Comparison of ENCODE assay signal across 8 cellular contexts in genomic region chr19:3184847-3185481, GRCh38. TPM values are rescaled to one million over a fixed set of nuclear protein-coding genes. Genes with fewer than 3 reads are reported as not detected.
DNase-seq lines count a peak whose midpoint lies in the region; ATAC-seq, FAIRE-seq and TF ChIP-seq lines count a peak whose summit lies in the region.

No MANE protein-coding gene starts in this region.

- no peaks in the 10 kb centered on the region for H3K27me3 Mint-ChIP-seq in T-helper 17 cell

- peak overlapping the region; percentile 88 for H3K27ac Mint-ChIP-seq in T-helper 17 cell

- TF ChIP-seq POLR2A in breast epithelium (IDR thresholded peaks at IDR 0.05): no peak

- FAIRE-seq in kidney (lab: Jason Lieb, UNC): no peak

- H3K27ac ChIP-seq in breast epithelium: peak overlapping the region in 1 of 2 donors; percentile 75
- peak overlapping the region; percentile 80 to 97 for H3K27ac ChIP-seq in kidney (ENCODE audit: low read depth in 2 of 2, low read length in 2 of 2)

- peak; percentile 30 for DNase-seq in COLO829 (ENCODE audit: low spot score)
- DNase-seq in Kasumi-1 (lab: John Stamatoyannopoulos, UW): peak; percentile 89 to 93
- DNase-seq in T-helper 17 cell: peak; percentile 52 to 54 (median 52)
- peak in 1 of 2 donors; percentile 69 for DNase-seq in breast epithelium (ENCODE audit: low spot score in 2 of 2)
- no peak for DNase-seq in kidney
- DNase-seq in stimulated activated CD4-positive, alpha-beta T cell treated with anti-CD3 and anti-CD28 coated beads, TNF-alpha, amount 100 ng/mL, for 1 hour (ENCODE audit: low read depth in 3 of 3, low spot score in 1 of 3): peak in 2 of 3 donors; percentile 34 to 49
- no peak for DNase-seq in GF-D8 (lab: John Stamatoyannopoulos, UW)

- no peak overlapping the region for H3K9ac ChIP-seq in kidney (ENCODE audit: low read length in 2 of 2)

- peak overlapping the region; percentile 94 for H3K4me3 Mint-ChIP-seq in T-helper 17 cell

- H3K36me3 ChIP-seq in breast epithelium (no peaks in the 10 kb centered on the region), kidney (ENCODE audit: control insufficient read depth in 1 of 2, insufficient read depth in 2 of 2, low read length in 2 of 2) (no peaks in the 10 kb centered on the region)

- peaks cover 44% of the 10 kb centered on the region for H3K4me1 Mint-ChIP-seq in T-helper 17 cell

- H3K4me3 ChIP-seq in breast epithelium: peak overlapping the region; percentile 74 to 95 (median 91)
- H3K4me3 ChIP-seq in kidney (ENCODE audit: low read length in 2 of 2): peak overlapping the region; percentile 76 to 89

- H3K36me3 Mint-ChIP-seq in T-helper 17 cell (ENCODE audit: low read depth): peaks cover 6% of the 10 kb centered on the region

- H3K9me3 ChIP-seq in T-helper 17 cell (ENCODE audit: control insufficient read depth, low read length, poor library complexity, severe bottlenecking): no peaks in the 10 kb centered on the region
- H3K9me3 ChIP-seq in breast epithelium: no peaks in the 10 kb centered on the region
- no peaks in the 10 kb centered on the region for H3K9me3 ChIP-seq in kidney (ENCODE audit: control insufficient read depth in 1 of 2, low read length in 2 of 2)

- peak; percentile 21 for ATAC-seq in GM21717 (IDR thresholded peaks at IDR 0.05; ENCODE audit: unreplicated experiment)
- peak; percentile 56 for ATAC-seq in T-helper 17 cell

- peaks cover 6 to 20% of the 10 kb centered on the region in 2 donors for H3K4me1 ChIP-seq in breast epithelium
- peaks cover 0 to 13% of the 10 kb centered on the region in 2 donors for H3K4me1 ChIP-seq in kidney (ENCODE audit: control insufficient read depth in 1 of 2, insufficient read depth in 1 of 2, low read depth in 1 of 2, low read length in 2 of 2)

- H3K27me3 ChIP-seq in breast epithelium: no peaks in the 10 kb centered on the region

- intact Hi-C loops in breast epithelium (cut with DNase I; ENCODE audit: low total_unique reads): no loop called here
- intact Hi-C loops in kidney (cut with DNase I): no loop called here

- TF ChIP-seq CTCF in breast epithelium (IDR thresholded peaks at IDR 0.05) (no peak), kidney (IDR thresholded peaks at IDR 0.05; ENCODE audit: borderline replicate concordance, extremely low read depth, insufficient read depth) (no peak)

RNA-seq across cellular contexts. Expression of gene NCLN, which starts 0.8 kb away (rescaled TPM):
- total RNA-seq in T-helper 17 cell (10 to 100 TPM; 47.8 to 50.6 TPM), breast epithelium (10 to 100 TPM; 21.1 to 34.7 (median 25.3) TPM), kidney (43.3 TPM)
- polyA plus RNA-seq in kidney (ENCODE audit: insufficient read depth, low read depth, low replicate concordance): 63.2 TPM

RNA-seq across cellular contexts. Expression of gene S1PR4, which starts 6.4 kb away (rescaled TPM):
- total RNA-seq in T-helper 17 cell (10 to 100 TPM; 83.1 to 97.0 TPM), breast epithelium (1 to 10 TPM in 2 of 3 donors, not detected in 1; 1.3 to 1.9 TPM), kidney (5.1 TPM)
- polyA plus RNA-seq in kidney (ENCODE audit: insufficient read depth, low read depth, low replicate concordance): 0.67 TPM

RNA-seq across cellular contexts. Expression of gene CELF5, which starts 39.5 kb away (rescaled TPM):
- total RNA-seq in T-helper 17 cell (under 1 TPM; 0.42 to 0.57 TPM), breast epithelium (under 1 TPM in 2 of 3 donors, not detected in 1; 0.33 to 0.59 TPM), kidney (0.38 TPM)
- 0.15 TPM for polyA plus RNA-seq in kidney (ENCODE audit: insufficient read depth, low read depth, low replicate concordance)

RNA-seq across cellular contexts. Expression of gene GNA15, which starts 49.1 kb away (rescaled TPM):
- total RNA-seq in T-helper 17 cell (10 to 100 TPM; 28.7 to 54.1 TPM), breast epithelium (10 to 100 TPM in 1 of 3 donors, 1 to 10 TPM in 2; 7.8 to 16.2 (median 8.5) TPM), kidney (8.7 TPM)
- polyA plus RNA-seq in kidney (ENCODE audit: insufficient read depth, low read depth, low replicate concordance): 1.7 TPM

Comparison
In these comparisons a context has a peak if more than half of its experiments do, and no peak if none do; other contexts are left out.
1. DNase-seq: peak in COLO829 (single experiment), Kasumi-1 (2 of 2), T-helper 17 cell (3 of 3) and stimulated activated CD4-positive, alpha-beta T cell treated with anti-CD3 and anti-CD28 coated beads, TNF-alpha, amount 100 ng/mL, for 1 hour (2 of 3); none in kidney (single experiment) and GF-D8 (single experiment).
2. RNA of gene S1PR4, which starts 6.4 kb away (total RNA-seq): 83.1 to 97.0 TPM in T-helper 17 cell; 5.1 TPM in kidney (single experiment) and 1.3 to 1.9 TPM in breast epithelium; every median in the first group is over 10 times any median in the second.